8 cellular contexts compared by ENCODE assay signal in genomic region chr12:124938606-124939427, GRCh38. TPM values are rescaled to one million over a fixed set of nuclear protein-coding genes. Genes with fewer than 3 reads are reported as not detected.
DNase-seq lines count a peak whose midpoint lies in the region; ATAC-seq and TF ChIP-seq lines count a peak whose summit lies in the region.

No MANE protein-coding gene starts in this region.

- peak overlapping the region; percentile 89 to 97 (median 91) for H3K27ac ChIP-seq in Peyer's patch
- peak overlapping the region; percentile 80 to 88 (median 86) for H3K27ac ChIP-seq in body of pancreas

- no peaks in the 10 kb centered on the region for H3K9me3 ChIP-seq in Peyer's patch
- no peaks in the 10 kb centered on the region for H3K9me3 ChIP-seq in body of pancreas

- H3K4me3 ChIP-seq in Peyer's patch (peak overlapping the region; percentile 53 to 68 (median 55)), body of pancreas (no peak overlapping the region)

- no peaks in the 10 kb centered on the region for H3K36me3 ChIP-seq in Peyer's patch
- no peaks in the 10 kb centered on the region for H3K36me3 ChIP-seq in body of pancreas (replicated peaks in 1 of 2; ENCODE audit: insufficient read depth in 1 of 2, low read depth in 2 of 2)

- DNase-seq in GM13977 (ENCODE audit: low spot score) (no peak), Peyer's patch (peak; percentile 65 to 90 (median 71)), body of pancreas (peak; percentile 65 to 79 (median 78)), islet precursor cell (peak; percentile 93), COR-L47 (lab: John Stamatoyannopoulos, UW) (no peak), NCI-H446 treated with DMSO at 0.1 percent for 48 hours (lab: John Stamatoyannopoulos, UW) (no peak)
- DNase-seq in stimulated activated CD4-positive, alpha-beta T cell treated with anti-CD3 and anti-CD28 coated beads, Interleukin-4, amount 100 ng/mL, for 1 hour = peak; percentile 36

- ATAC-seq in HG02678 (IDR thresholded peaks at IDR 0.05; ENCODE audit: unreplicated experiment) (peak; percentile 35), body of pancreas (peak; percentile 46)

- H3K4me1 ChIP-seq in Peyer's patch (peaks cover 0 to 26% (median 13%) of the 10 kb centered on the region in 4 donors), body of pancreas (peaks cover 41% of the 10 kb centered on the region)

- intact Hi-C loops in body of pancreas (cut with DNase I) = no loop called here

- TF ChIP-seq POLR2A in Peyer's patch (IDR thresholded peaks at IDR 0.05) (no peak), body of pancreas (IDR thresholded peaks at IDR 0.05) (no peak)

- TF ChIP-seq CTCF in GM13977 (IDR thresholded peaks at IDR 0.05; ENCODE audit: extremely low read depth, insufficient read depth, missing control alignments) = peak; percentile 41
- peak in 5 of 6 experiments; percentile 42 to 73 (median 60) for TF ChIP-seq CTCF in Peyer's patch (IDR thresholded peaks at IDR 0.05)
- peak; percentile 20 to 56 (median 36) for TF ChIP-seq CTCF in body of pancreas (IDR thresholded peaks at IDR 0.05)

- H3K27me3 ChIP-seq in Peyer's patch = no peaks in the 10 kb centered on the region
- no peaks in the 10 kb centered on the region for H3K27me3 ChIP-seq in body of pancreas

- in situ Hi-C loops in GM13977 (cut with MboI; ENCODE audit: low pct_unique_long_range_greater_than_20kb, low sequenced_read_pairs, unreplicated experiment) = no loop called here

- WGBS in body of pancreas, 2 donors = 2 to 3% methylated on average over 22 of the region's 22 CpGs

RNA-seq across cellular contexts. Expression of gene UBC, which starts 24.4 kb away (rescaled TPM):
- 1,000 to 10,000 TPM in 3 of 4 donors, 100 to 1,000 TPM in 1; 898 to 2,531 (median 1,185) TPM for total RNA-seq in Peyer's patch
- 100 to 1,000 TPM; 637 to 675 TPM for total RNA-seq in body of pancreas

RNA-seq across cellular contexts. Expression of gene DHX37, which starts 50.1 kb away (rescaled TPM):
- total RNA-seq in Peyer's patch = 10 to 100 TPM in 3 of 4 donors, 1 to 10 TPM in 1; 9.5 to 42.1 (median 23.5) TPM
- 10 to 100 TPM; 10.1 to 10.5 TPM for total RNA-seq in body of pancreas

RNA-seq across cellular contexts. Expression of gene BRI3BP, which starts 54.6 kb away (rescaled TPM):
- total RNA-seq in Peyer's patch (10 to 100 TPM; 13.2 to 55.2 (median 41.8) TPM), body of pancreas (1 to 10 TPM; 5.9 to 8.0 TPM)

Comparison
In these comparisons a context has a peak if more than half of its experiments do, and no peak if none do; other contexts are left out.
1. DNase-seq: peak in Peyer's patch (3 of 3), body of pancreas (4 of 4), islet precursor cell (single experiment) and stimulated activated CD4-positive, alpha-beta T cell treated with anti-CD3 and anti-CD28 coated beads, Interleukin-4, amount 100 ng/mL, for 1 hour (single experiment); none in GM13977 (single experiment), COR-L47 (single experiment) and NCI-H446 treated with DMSO at 0.1 percent for 48 hours (single experiment).
2. H3K4me3 ChIP-seq: peak in Peyer's patch (4 of 4); none in body of pancreas (0 of 2).
3. Peak in every context shown above with its lines, with median percentiles within 50 percentile points of each other: CTCF ChIP-seq.